ENCODE assay signal across 19 cellular contexts in genomic region chr16:14627088-14627487, GRCh38. TPM values are rescaled to one million over a fixed set of nuclear protein-coding genes. Genes with fewer than 3 reads are reported as not detected.
DNase-seq lines count a peak whose midpoint lies in the region; ATAC-seq and TF ChIP-seq lines count a peak whose summit lies in the region.
"Had no signal": no experiment of that assay in that cellular context is flagged by ENCODE, and none has a peak within 500 bp of the region (broad histone marks: within the 10 kb centered on the region; RNA-seq: fewer than 3 reads in every experiment).

No MANE protein-coding gene starts in this region.

- ATAC-seq in CD4-positive, alpha-beta T cell (ENCODE audit: poor library complexity) = no peak
- ATAC-seq: HCT116 had no signal

- H3K9ac ChIP-seq in mesenchymal stem cell (ENCODE audit: low read length) (no peak overlapping the region), trophoblast cell (ENCODE audit: low read length) (no peak overlapping the region)

- H3K4me1 ChIP-seq in DOHH2 (ENCODE audit: control insufficient read depth, low read length) (peaks cover 47% of the 10 kb centered on the region), mesenchymal stem cell (ENCODE audit: control insufficient read depth, insufficient read depth, low read depth, low read length) (peaks cover 3% of the 10 kb centered on the region), trophoblast cell (ENCODE audit: control insufficient read depth in 1 of 2, insufficient read depth in 2 of 2, low read length in 2 of 2) (peaks cover 3 to 9% of the 10 kb centered on the region in 2 experiments)
- H3K4me1 ChIP-seq: BE2C had no signal

- peaks cover 3% of the 10 kb centered on the region for H3K9me3 Mint-ChIP-seq in CD4-positive, alpha-beta T cell
- H3K9me3 Mint-ChIP-seq in immature natural killer cell = peaks cover 0 to 1% (median 0%) of the 10 kb centered on the region in 6 donors

- H3K79me1 ChIP-seq in mesenchymal stem cell (replicated peaks; ENCODE audit: low read length, poor library complexity, severe bottlenecking) (peaks cover 21% of the 10 kb centered on the region), trophoblast cell (ENCODE audit: low read length) (peaks cover 6% of the 10 kb centered on the region)

- POLR2A ChIA-PET in CD4-positive, alpha-beta T cell (lab: Charles Lee) = no interaction called here

- H2AK5ac ChIP-seq in mesenchymal stem cell (ENCODE audit: low read length, severe bottlenecking) (no peak overlapping the region), trophoblast cell (ENCODE audit: low read length) (no peak overlapping the region)

- H3K4me3 ChIP-seq in DOHH2 (ENCODE audit: low read length) (no peak overlapping the region), mesenchymal stem cell (ENCODE audit: insufficient read depth in 1 of 2, low read depth in 1 of 2, low read length in 2 of 2) (no peak overlapping the region), trophoblast cell (ENCODE audit: low read depth, low read length) (no peak overlapping the region), coronary artery (no peak overlapping the region)

- no peak overlapping the region for H2BK15ac ChIP-seq in mesenchymal stem cell (ENCODE audit: low read depth, poor library complexity, severe bottlenecking)

- no peak overlapping the region for H3K14ac ChIP-seq in mesenchymal stem cell (ENCODE audit: low read length in 2 of 2)
- H3K14ac ChIP-seq in trophoblast cell (ENCODE audit: low read length) = no peak overlapping the region

- H3K79me2 ChIP-seq in DOHH2 (ENCODE audit: control insufficient read depth, low read length) (peaks cover 79% of the 10 kb centered on the region), trophoblast cell (ENCODE audit: control insufficient read depth, insufficient read depth, low read length, poor library complexity) (peaks cover 5% of the 10 kb centered on the region)

- 99% methylated on average over 4 of the region's 4 CpGs for WGBS in mesenchymal stem cell
- WGBS in trophoblast cell (ENCODE audit: extremely low coverage, insufficient coverage, insufficient read length) = no CpG with 5 or more reads among the region's 4 CpGs

- H2BK120ac ChIP-seq in mesenchymal stem cell (ENCODE audit: low read depth, low read length) (no peak overlapping the region), trophoblast cell (ENCODE audit: insufficient read depth, low read length, poor library complexity) (no peak overlapping the region)

- peak overlapping the region; percentile 62 for H3K4me3 Mint-ChIP-seq in CD4-positive, alpha-beta T cell
- no peak overlapping the region for H3K4me3 Mint-ChIP-seq in immature natural killer cell
- H3K4me3 Mint-ChIP-seq: HFFc6 had no signal

- CTCF ChIA-PET in CD4-positive, alpha-beta T cell (lab: Charles Lee) = no interaction called here

- H3K9me3 ChIP-seq in CD4-positive, alpha-beta T cell (ENCODE audit: control insufficient read depth, low read length) = no peaks in the 10 kb centered on the region
- no peaks in the 10 kb centered on the region for H3K9me3 ChIP-seq in DOHH2 (ENCODE audit: control insufficient read depth, insufficient read depth, low read length)
- H3K9me3 ChIP-seq in mesenchymal stem cell (ENCODE audit: control insufficient read depth, low read length) = no peaks in the 10 kb centered on the region
- no peaks in the 10 kb centered on the region for H3K9me3 ChIP-seq in trophoblast cell (ENCODE audit: insufficient read depth, low read depth, low read length)
- H3K9me3 ChIP-seq: BE2C had no signal

- H4K20me1 ChIP-seq in DOHH2 (ENCODE audit: control insufficient read depth, insufficient read depth, low read depth, low read length) = no peaks in the 10 kb centered on the region

- H3K9me2 ChIP-seq in DOHH2 (replicated peaks; ENCODE audit: control insufficient read depth, low read length) = no peaks in the 10 kb centered on the region

- peaks cover 73% of the 10 kb centered on the region for H3K36me3 Mint-ChIP-seq in CD4-positive, alpha-beta T cell (ENCODE audit: low read depth)
- peaks cover 14 to 32% (median 20%) of the 10 kb centered on the region in 3 donors for H3K36me3 Mint-ChIP-seq in immature natural killer cell

- H3K18ac ChIP-seq in mesenchymal stem cell (ENCODE audit: low read depth in 1 of 2, low read length in 2 of 2) (no peak overlapping the region), trophoblast cell (ENCODE audit: low read length) (no peak overlapping the region)

- H2BK5ac ChIP-seq in mesenchymal stem cell (ENCODE audit: low read depth, low read length, poor library complexity, severe bottlenecking) (no peak overlapping the region), trophoblast cell (ENCODE audit: low read depth, low read length, poor library complexity) (no peak overlapping the region)

- peaks cover 4% of the 10 kb centered on the region; the same call in 1 of the 2 replicates for H3F3A ChIP-seq in DOHH2 (ENCODE audit: control insufficient read depth, insufficient read depth)

- H4K12ac ChIP-seq in trophoblast cell (ENCODE audit: low read depth, low read length) = no peak overlapping the region

- H3K4ac ChIP-seq in mesenchymal stem cell (ENCODE audit: low read depth in 1 of 2, low read length in 2 of 2) (no peak overlapping the region), trophoblast cell (ENCODE audit: low read depth, low read length) (no peak overlapping the region)

- peaks cover 37% of the 10 kb centered on the region for H3K4me1 Mint-ChIP-seq in CD4-positive, alpha-beta T cell (ENCODE audit: low read depth)
- H3K4me1 Mint-ChIP-seq in immature natural killer cell = peaks cover 34 to 56% of the 10 kb centered on the region in 2 donors

- H3K4me2 ChIP-seq in DOHH2 (ENCODE audit: low read length) = 0 out of 2 replicates have a peak overlapping the region, but pooled peaks have one; percentile 17
- no peak overlapping the region for H3K4me2 ChIP-seq in mesenchymal stem cell (ENCODE audit: low read length, poor library complexity, severe bottlenecking)
- H3K4me2 ChIP-seq in trophoblast cell (ENCODE audit: low read length) = no peak overlapping the region

- H3K27me3 Mint-ChIP-seq in CD4-positive, alpha-beta T cell = no peaks in the 10 kb centered on the region
- peaks cover 10 to 18% (median 13%) of the 10 kb centered on the region in 3 donors for H3K27me3 Mint-ChIP-seq in immature natural killer cell (ENCODE audit: low read depth in 3 of 3)
- H3K27me3 Mint-ChIP-seq: CD4-positive, CD25-positive, alpha-beta regulatory T cell; IgD-negative memory B cell had no signal

- no peak overlapping the region for H2BK12ac ChIP-seq in mesenchymal stem cell (ENCODE audit: low read length in 2 of 2)
- H2BK12ac ChIP-seq in trophoblast cell (ENCODE audit: low read length) = no peak overlapping the region

- intact Hi-C loops in CD4-positive, alpha-beta T cell (cut with DNase I, micrococcal nuclease) = no loop called here

- DNase-seq in CD4-positive, alpha-beta T cell = no peak
- DNase-seq in immature natural killer cell (no peak), mesenchymal stem cell (peak; percentile 19), NOMO-1 treated with DMSO at 0.1 percent for 48 hours (lab: John Stamatoyannopoulos, UW; ENCODE audit: unreplicated experiment) (no peak), trophoblast cell (no peak), coronary artery (ENCODE audit: low spot score) (no peak)
- DNase-seq: ACHN; BE2C; C1 segment of cervical spinal cord; CD4-positive, CD25-positive, alpha-beta regulatory T cell; DMS153; DMS79; GF-D8; GOT3; H7; HFFc6 had no signal

- H2AFZ ChIP-seq in mesenchymal stem cell (ENCODE audit: low read depth, low read length) (no peak overlapping the region), trophoblast cell (ENCODE audit: insufficient read depth, low read length, poor library complexity) (no peak overlapping the region)

- no peak for TF ChIP-seq CTCF in CD4-positive, alpha-beta T cell (IDR thresholded peaks at IDR 0.05)
- TF ChIP-seq CTCF in DOHH2 (IDR thresholded peaks at IDR 0.05; ENCODE audit: low read depth, low read length, poor library complexity, severe bottlenecking) (no peak), coronary artery (IDR thresholded peaks at IDR 0.05) (no peak)

- H3K23ac ChIP-seq in mesenchymal stem cell (ENCODE audit: low read length in 2 of 2) = no peak overlapping the region
- no peak overlapping the region for H3K23ac ChIP-seq in trophoblast cell (ENCODE audit: low read length)

- H4K91ac ChIP-seq in mesenchymal stem cell (ENCODE audit: low read length) = no peak overlapping the region
- no peak overlapping the region for H4K91ac ChIP-seq in trophoblast cell (ENCODE audit: low read depth, low read length)

- H4K8ac ChIP-seq in mesenchymal stem cell (ENCODE audit: low read length) = no peak overlapping the region
- H4K8ac ChIP-seq in trophoblast cell (ENCODE audit: low read depth, low read length) = no peak overlapping the region

- no peak overlapping the region for H3K27ac Mint-ChIP-seq in CD4-positive, alpha-beta T cell
- peak overlapping the region in 4 of 6 donors; percentile 57 to 86 (median 60) for H3K27ac Mint-ChIP-seq in immature natural killer cell
- H3K27ac Mint-ChIP-seq: HFFc6 had no signal

- no peak overlapping the region for H3K27ac ChIP-seq in CD4-positive, alpha-beta T cell (ENCODE audit: low read depth, low read length)
- no peak overlapping the region for H3K27ac ChIP-seq in DOHH2 (ENCODE audit: low read depth, low read length)
- H3K27ac ChIP-seq in mesenchymal stem cell (ENCODE audit: low read length, poor library complexity, severe bottlenecking) = no peak overlapping the region
- no peak overlapping the region for H3K27ac ChIP-seq in trophoblast cell (ENCODE audit: low read depth, low read length)
- H3K27ac ChIP-seq in coronary artery = no peak overlapping the region

- no peaks in the 10 kb centered on the region for H3K27me3 ChIP-seq in CD4-positive, alpha-beta T cell (ENCODE audit: control insufficient read depth, insufficient read depth, low read length)
- H3K27me3 ChIP-seq in DOHH2 (ENCODE audit: control insufficient read depth, low read length) (no peaks in the 10 kb centered on the region), mesenchymal stem cell (ENCODE audit: control insufficient read depth in 1 of 2, insufficient read depth in 1 of 2, low read length in 2 of 2) (no peaks in the 10 kb centered on the region), trophoblast cell (ENCODE audit: insufficient read depth, low read length) (no peaks in the 10 kb centered on the region)
- H3K27me3 ChIP-seq: BE2C had no signal

- peaks cover 78% of the 10 kb centered on the region for H3K36me3 ChIP-seq in DOHH2 (ENCODE audit: control insufficient read depth, low read length)
- peaks cover 25 to 59% of the 10 kb centered on the region in 2 experiments for H3K36me3 ChIP-seq in mesenchymal stem cell (ENCODE audit: control insufficient read depth in 1 of 2, insufficient read depth in 2 of 2, low read depth in 1 of 2, low read length in 2 of 2)
- peaks cover 23 to 25% of the 10 kb centered on the region in 2 experiments for H3K36me3 ChIP-seq in trophoblast cell (ENCODE audit: control insufficient read depth in 1 of 2, insufficient read depth in 2 of 2, low read length in 2 of 2)

RNA-seq across cellular contexts. Expression of gene PARN, which starts 3.0 kb away (rescaled TPM):
- total RNA-seq in CD4-positive, alpha-beta T cell = 10 to 100 TPM; 27.4 to 28.2 TPM
- polyA plus RNA-seq in immature natural killer cell = 10 to 100 TPM; 36.3 to 60.4 (median 52.9) TPM
- 24.6 TPM for polyA plus RNA-seq in mesenchymal stem cell (2013, experiment 1 of 2)
- 24.1 TPM for polyA plus RNA-seq in mesenchymal stem cell (2013, experiment 2 of 2)
- 24.4 and 25.2 TPM in 2 replicates for polyA plus RNA-seq in trophoblast cell (2013)

RNA-seq across cellular contexts. Expression of gene BFAR, which starts 5.7 kb away (rescaled TPM):
- total RNA-seq in CD4-positive, alpha-beta T cell = 10 to 100 TPM; 36.9 to 37.6 TPM
- polyA plus RNA-seq in immature natural killer cell = 10 to 100 TPM; 33.7 to 48.0 (median 44.2) TPM
- 83.3 TPM for polyA plus RNA-seq in mesenchymal stem cell (2013, experiment 1 of 2)
- 84.4 TPM for polyA plus RNA-seq in mesenchymal stem cell (2013, experiment 2 of 2)
- 49.8 and 52.2 TPM in 2 replicates for polyA plus RNA-seq in trophoblast cell (2013)
